Comparison of ENCODE assay signal across 10 cellular contexts in the genomic region with DNA sequence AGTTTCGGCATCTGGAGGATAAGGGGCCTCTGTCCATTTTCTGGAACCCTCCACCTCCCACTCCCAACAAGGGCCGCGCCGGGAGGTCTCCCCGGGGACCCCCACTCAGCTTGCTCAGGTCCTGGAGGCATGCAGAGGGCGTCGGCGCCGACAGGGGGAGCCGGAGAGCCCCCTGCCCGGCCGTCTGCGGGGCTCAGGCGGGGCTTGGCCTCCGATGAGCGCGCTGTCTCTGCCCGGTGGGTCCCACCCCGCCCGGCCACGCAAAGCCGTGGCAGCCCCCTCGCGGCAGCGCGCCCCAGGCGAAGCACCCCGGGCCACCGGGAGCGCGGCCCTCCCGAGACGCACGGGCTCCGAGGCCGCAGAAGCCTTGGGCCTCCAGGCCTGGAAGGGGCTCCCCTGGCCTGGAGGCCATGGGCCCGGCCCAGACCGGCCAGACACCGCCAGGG.
DNase-seq lines count a peak whose midpoint lies in the region; ATAC-seq and TF ChIP-seq lines count a peak whose summit lies in the region.
"Had no signal": no experiment of that assay in that cellular context is flagged by ENCODE, and none has a peak within 500 bp of the region (broad histone marks: within the 10 kb centered on the region; RNA-seq: fewer than 3 reads in every experiment).

No MANE protein-coding gene starts in this region.

- H3K27me3 Mint-ChIP-seq in brain: peaks cover 53% of the 10 kb centered on the region

- DNase-seq in AG09319 (ENCODE audit: extremely low read depth, low read depth) (no peak), left lung (peak in 1 of 2 donors; percentile 81), SKM-1 (lab: John Stamatoyannopoulos, UW; ENCODE audit: unreplicated experiment) (no peak), NCI-H1105 (lab: John Stamatoyannopoulos, UW) (no peak)
- DNase-seq: MV-4-11, naive B cell had no signal

- no peaks in the 10 kb centered on the region for H3K9me3 Mint-ChIP-seq in brain

- H3K4me3 ChIP-seq in left lung: no peak overlapping the region

- intact Hi-C loops in left lung (cut with DNase I): no loop called here

- peak; percentile 58 for TF ChIP-seq CTCF in AG09319 (IDR thresholded peaks at IDR 0.05; ENCODE audit: low read depth, low read length)
- peak; percentile 47 to 89 for TF ChIP-seq CTCF in brain (conservative IDR thresholded peaks at IDR 0.05)
- TF ChIP-seq CTCF in left lung (IDR thresholded peaks at IDR 0.05): peak; percentile 29 to 50

- no peaks in the 10 kb centered on the region for H3K36me3 Mint-ChIP-seq in brain

- ATAC-seq in GM21360 (IDR thresholded peaks at IDR 0.05; ENCODE audit: unreplicated experiment): peak; percentile 52
- ATAC-seq in left lung: peak; percentile 41
- ATAC-seq in HG03571 (IDR thresholded peaks at IDR 0.05; ENCODE audit: unreplicated experiment): no peak
- ATAC-seq in GM21381 (IDR thresholded peaks at IDR 0.05; ENCODE audit: unreplicated experiment): no peak

- H3K4me1 Mint-ChIP-seq in brain: peaks cover 28% of the 10 kb centered on the region

- no peak overlapping the region for H3K27ac Mint-ChIP-seq in brain
- H3K27ac Mint-ChIP-seq: naive B cell had no signal

- no peak overlapping the region for H3K27ac ChIP-seq in left lung

- no peaks in the 10 kb centered on the region for H3K9me3 ChIP-seq in left lung

- peaks cover 54 to 83% of the 10 kb centered on the region in 2 donors for H3K27me3 ChIP-seq in left lung

- peaks cover 6 to 22% of the 10 kb centered on the region in 2 donors for H3K4me1 ChIP-seq in left lung

- no peaks in the 10 kb centered on the region for H3K36me3 ChIP-seq in left lung

- H3K4me3 Mint-ChIP-seq in brain: no peak overlapping the region

Comparison
In these comparisons a context has a peak if more than half of its experiments do, and no peak if none do; other contexts are left out.
1. ATAC-seq: peak in GM21360 (single experiment) and left lung (single experiment); none in HG03571 (single experiment) and GM21381 (single experiment).
2. Peak in every context shown above with its lines, with median percentiles within 50 percentile points of each other: CTCF ChIP-seq.